8 cellular contexts compared by ENCODE assay signal in the genomic region with DNA sequence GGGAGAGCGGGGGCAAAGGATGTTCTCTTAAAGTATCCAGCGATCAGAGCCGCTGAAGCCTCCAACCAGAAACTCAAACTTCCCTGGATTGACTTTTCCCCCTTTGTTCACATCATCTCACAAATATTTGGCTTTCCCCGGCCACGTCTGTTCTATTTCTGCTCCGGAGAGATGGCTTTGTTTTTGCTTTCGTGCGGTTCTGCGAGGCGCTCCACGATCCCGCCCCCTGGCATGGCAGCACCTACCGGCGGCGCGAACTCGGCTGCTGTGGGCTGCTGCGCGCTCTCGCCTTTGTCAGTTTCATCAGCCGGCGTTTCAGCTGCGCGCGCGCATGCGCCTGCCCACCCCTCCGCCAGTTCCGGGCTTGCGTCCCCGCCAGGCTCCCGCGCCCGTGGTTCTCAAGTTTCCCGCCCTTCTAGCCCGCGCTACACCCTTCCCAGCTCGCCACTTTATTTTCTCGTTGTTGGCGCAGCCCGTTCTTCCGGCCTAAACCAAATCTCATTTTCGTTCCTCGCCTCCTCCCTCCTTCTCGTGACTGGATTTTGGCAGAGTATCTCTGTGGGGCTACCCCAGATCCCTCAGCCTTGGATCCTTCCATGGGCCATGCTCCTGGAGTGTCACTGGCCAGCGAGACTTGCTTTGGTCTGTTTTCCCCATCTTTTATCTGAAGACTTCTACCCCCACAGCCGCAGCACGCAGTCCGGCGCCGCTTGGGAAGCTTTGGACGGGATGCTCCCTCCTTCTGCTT.
DNase-seq lines count a peak whose midpoint lies in the region; ATAC-seq and TF ChIP-seq lines count a peak whose summit lies in the region.

No MANE protein-coding gene starts in this region.

- H3K27me3 ChIP-seq in BLaER1 treated with 17β-estradiol and CSF1 and Interleukin-3, amounts not matched to agents 10 nM and 100 nM = no peaks in the 10 kb centered on the region
- H3K27me3 ChIP-seq in duodenal mucosa (ENCODE audit: control insufficient read depth in 1 of 2, insufficient read depth in 2 of 2, low read length in 2 of 2) (no peaks in the 10 kb centered on the region), lung (ENCODE audit: control insufficient read depth, insufficient read depth) (no peaks in the 10 kb centered on the region)

- H3K36me3 ChIP-seq in BLaER1 treated with 17β-estradiol and CSF1 and Interleukin-3, amounts not matched to agents 10 nM and 100 nM = no peaks in the 10 kb centered on the region
- no peaks in the 10 kb centered on the region for H3K36me3 ChIP-seq in duodenal mucosa (ENCODE audit: control insufficient read depth in 1 of 2, insufficient read depth in 2 of 2, low read length in 2 of 2)
- H3K36me3 ChIP-seq in lung (ENCODE audit: control insufficient read depth in 2 of 2, insufficient read depth in 2 of 2, low read length in 2 of 2) = no peaks in the 10 kb centered on the region

- peak; percentile 97 for ATAC-seq in HG03439 (IDR thresholded peaks at IDR 0.05; ENCODE audit: unreplicated experiment)
- peak; percentile 94 for ATAC-seq in lung (ENCODE audit: insufficient read depth, low FRiP score)

- peak overlapping the region; percentile 75 to 91 (median 84) for H3K9ac ChIP-seq in BLaER1 treated with 17β-estradiol and CSF1 and Interleukin-3, amounts not matched to agents 10 nM and 100 nM
- peak overlapping the region; percentile 69 to 70 for H3K9ac ChIP-seq in duodenal mucosa (ENCODE audit: low read depth in 1 of 2, low read length in 2 of 2)

- H3K9me3 ChIP-seq in BLaER1 treated with 17β-estradiol and CSF1 and Interleukin-3, amounts not matched to agents 10 nM and 100 nM (replicated peaks in 1 of 11) = no peaks in the 10 kb centered on the region
- H3K9me3 ChIP-seq in duodenal mucosa (ENCODE audit: control insufficient read depth in 1 of 2, low read length in 2 of 2) (no peaks in the 10 kb centered on the region), lung (ENCODE audit: control insufficient read depth in 2 of 2, insufficient read depth in 1 of 2, low read length in 1 of 2) (no peaks in the 10 kb centered on the region)

- H3K4me3 ChIP-seq in BLaER1 treated with 17β-estradiol and CSF1 and Interleukin-3, amounts not matched to agents 10 nM and 100 nM = peak overlapping the region; percentile 63 to 75 (median 68)
- peak overlapping the region; percentile 85 to 87 for H3K4me3 ChIP-seq in duodenal mucosa (ENCODE audit: low read depth in 1 of 2, low read length in 2 of 2)
- peak overlapping the region; percentile 55 for H3K4me3 ChIP-seq in lung

- peak; percentile 84 for DNase-seq in GM19238 (ENCODE audit: insufficient read length, low spot score)
- DNase-seq in NCI-H524 treated with DMSO at 0.1 percent for 48 hours (lab: John Stamatoyannopoulos, UW) = peak; percentile 26
- peak; percentile 86 to 89 for DNase-seq in activated CD4-positive, alpha-beta T cell treated with anti-CD3 and anti-CD28 coated beads, Interleukin-2, amount 50 U/mL, for 48 hours
- DNase-seq in lung (ENCODE audit: low spot score) = peak; percentile 80
- peak; percentile 63 to 84 (median 76) for DNase-seq in stimulated activated CD4-positive, alpha-beta T cell treated with anti-CD3 and anti-CD28 coated beads, TNF-alpha, amount 100 ng/mL, for 24 hours (ENCODE audit: low read depth in 3 of 3)

- 10 to 11% methylated on average over 52 of the region's 52 CpGs for WGBS in lung, 2 donors

- H3K27ac ChIP-seq in BLaER1 treated with 17β-estradiol and CSF1 and Interleukin-3, amounts not matched to agents 10 nM and 100 nM = peak overlapping the region; percentile 39 to 90 (median 83); a peak in 21 of 22 replicates
- H3K27ac ChIP-seq in duodenal mucosa (ENCODE audit: low read depth, low read length) = no peak overlapping the region
- H3K27ac ChIP-seq in lung (ENCODE audit: low read depth in 1 of 2, low read length in 1 of 2) = peak overlapping the region; percentile 56 to 83

- peak overlapping the region; percentile 76 to 95 (median 87) for H3K4me2 ChIP-seq in BLaER1 treated with 17β-estradiol and CSF1 and Interleukin-3, amounts not matched to agents 10 nM and 100 nM

- peaks cover 14 to 55% (median 41%) of the 10 kb centered on the region in 10 experiments; a peak in 19 of 20 replicates for H3K4me1 ChIP-seq in BLaER1 treated with 17β-estradiol and CSF1 and Interleukin-3, amounts not matched to agents 10 nM and 100 nM
- peaks cover 4 to 6% of the 10 kb centered on the region in 2 donors for H3K4me1 ChIP-seq in duodenal mucosa (ENCODE audit: control insufficient read depth in 1 of 2, insufficient read depth in 2 of 2, low read length in 2 of 2)
- H3K4me1 ChIP-seq in lung (ENCODE audit: control insufficient read depth in 2 of 2, insufficient read depth in 2 of 2, low read length in 2 of 2) = peaks cover 0 to 3% of the 10 kb centered on the region in 2 donors

- no peaks in the 10 kb centered on the region for H4K20me1 ChIP-seq in BLaER1 treated with 17β-estradiol and CSF1 and Interleukin-3, amounts not matched to agents 10 nM and 100 nM

- no peak for TF ChIP-seq CTCF in lung (IDR thresholded peaks at IDR 0.05; ENCODE audit: control extremely low read depth, extremely low read depth)

Comparison
In these comparisons a context has a peak if more than half of its experiments do, and no peak if none do; other contexts are left out.
1. DNase-seq: peak in every context shown above with its lines; median percentile 88 in activated CD4-positive, alpha-beta T cell treated with anti-CD3 and anti-CD28 coated beads, Interleukin-2, amount 50 U/mL, for 48 hours; 84 in GM19238; 80 in lung; 76 in stimulated activated CD4-positive, alpha-beta T cell treated with anti-CD3 and anti-CD28 coated beads, TNF-alpha, amount 100 ng/mL, for 24 hours; 26 in NCI-H524 treated with DMSO at 0.1 percent for 48 hours.